In the genomic region with DNA sequence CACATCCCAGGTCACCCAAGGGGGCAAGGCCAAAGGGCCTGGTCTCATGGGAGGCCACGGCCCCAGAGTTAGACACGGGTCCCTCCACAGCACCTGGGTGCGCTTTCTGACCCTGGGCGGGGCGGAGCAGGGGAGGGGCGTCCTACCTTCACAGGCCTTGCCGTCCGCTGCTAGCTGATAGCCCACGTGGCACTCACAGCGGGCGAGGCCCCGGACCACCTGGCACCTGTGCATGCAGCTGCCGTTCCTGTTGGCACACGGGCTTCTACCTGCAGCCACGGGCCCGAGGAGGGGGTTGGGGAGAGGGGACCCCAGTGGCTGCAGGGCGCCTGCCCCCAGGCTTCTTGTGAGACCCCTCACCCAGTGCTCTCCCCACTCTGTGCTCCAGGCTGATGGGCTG, we compare ENCODE assay signal across 28 cellular contexts. TPM values are rescaled to one million over a fixed set of nuclear protein-coding genes. Genes with fewer than 3 reads are reported as not detected.
"Had no signal": no experiment of that assay in that cellular context is flagged by ENCODE, and none has a peak within 500 bp of the region (broad histone marks: within the 10 kb centered on the region; RNA-seq: fewer than 3 reads in every experiment).

No MANE protein-coding gene starts in this region.

- ATAC-seq: activated CD8-positive, alpha-beta T cell treated with anti-CD3 and anti-CD28 coated beads for 36 hours; activated T-cell treated with anti-CD3 and anti-CD28 coated beads, Interleukin-2, amount 50 U/mL, for 4 hours; activated T-helper 17 cell treated with anti-CD3 and anti-CD28 coated beads, Interleukin-2, amount 50 U/mL, for 72 hours; left ventricle myocardium superior; stimulated activated memory B cell treated with anti-CD40 and anti-IgM and Interleukin-4, amounts not matched to agents 10 μg/mL and 1 μg/mL and 100 μg/mL, for 72 hours; upper lobe of right lung had no signal

- DNase-seq: activated B cell treated with CpG ODN at 0.5 μM for 24 hours; activated CD4-positive, alpha-beta T cell treated with anti-CD3 and anti-CD28 coated beads, Interleukin-2, amount 50 U/mL, for 1 hour; activated CD8-positive, alpha-beta T cell treated with anti-CD3 and anti-CD28 coated beads for 36 hours; activated gamma-delta T cell treated with Interleukin-2 at 50 U/mL for 16 hours; activated naive CD4-positive, alpha-beta T cell treated with anti-CD3 and anti-CD28 coated beads, Interleukin-2, amount 50 U/mL, for 16 hours; activated T-cell treated with anti-CD3 and anti-CD28 coated beads, Interleukin-2, amount 50 U/mL, for 4 hours; amniotic stem cell; brain microvascular endothelial cell; dorsolateral prefrontal cortex; effector memory CD4-positive, alpha-beta T cell; islet precursor cell; left ventricle myocardium superior; nephron progenitor cell; ovary; retina; sigmoid colon; small intestine; stimulated activated CD4-positive, alpha-beta T cell treated with anti-CD3 and anti-CD28 coated beads, Interleukin-1b, Interleukin-23, amount 100 ng/mL, for 48 hours; stimulated activated CD4-positive, alpha-beta T cell treated with anti-CD3 and anti-CD28 coated beads, Interleukin-4, amount 100 ng/mL, for 4 hours; stimulated activated CD8-positive, alpha-beta memory T cell treated with anti-CD3 and anti-CD28 coated beads, Interleukin-4, amount 100 ng/mL, for 48 hours; tibial artery; upper lobe of right lung had no signal

- H3K27ac ChIP-seq: brain microvascular endothelial cell, coronary artery, dorsolateral prefrontal cortex, ovary, prostate gland, sigmoid colon, suprapubic skin, tibial artery, upper lobe of right lung had no signal

- H3K36me3 ChIP-seq: brain microvascular endothelial cell, ovary, prostate gland, sigmoid colon, upper lobe of right lung had no signal

- H3K9me3 ChIP-seq: ovary, prostate gland, sigmoid colon, suprapubic skin, tibial artery, upper lobe of right lung had no signal

- H3K27me3 ChIP-seq: brain microvascular endothelial cell, dorsolateral prefrontal cortex, ovary, sigmoid colon, suprapubic skin, tibial artery, upper lobe of right lung had no signal

- H3K4me3 ChIP-seq: coronary artery, dorsolateral prefrontal cortex, ovary, prostate gland, sigmoid colon, suprapubic skin, tibial artery, upper lobe of right lung had no signal

- H3K4me1 ChIP-seq: prostate gland, upper lobe of right lung had no signal

RNA-seq across cellular contexts. Expression of a gene that starts 59.9 kb away (rescaled TPM):
- total RNA-seq: activated B cell treated with CpG ODN at 0.5 μM for 24 hours; activated CD8-positive, alpha-beta T cell treated with anti-CD3 and anti-CD28 coated beads for 36 hours; frontal cortex had no signal
